In the genomic region with DNA sequence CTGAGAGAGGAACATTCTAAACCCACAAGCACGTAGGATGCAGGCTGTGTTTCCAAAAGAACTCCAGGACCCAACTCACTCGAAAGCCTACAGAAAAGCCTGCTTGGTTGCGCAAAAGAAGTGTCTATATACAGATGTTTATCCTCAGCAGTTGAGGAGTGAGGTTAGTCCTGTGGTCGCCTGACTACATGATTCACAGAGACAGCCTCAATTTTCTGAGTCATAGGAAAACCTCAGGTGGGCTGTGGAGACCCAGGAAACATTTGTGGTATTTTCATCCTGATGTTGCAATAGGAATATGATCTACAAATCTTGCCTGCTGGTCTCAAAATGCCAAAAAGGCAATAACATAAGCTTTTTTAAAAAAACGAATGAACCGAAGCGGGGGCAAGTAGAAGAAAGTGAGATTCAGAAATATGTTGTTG, we compare ENCODE assay signal across 8 cellular contexts.
A peak's percentile ranks its signal among the peaks of the same experiment; 100 is the strongest.
DNase-seq lines count a peak whose midpoint lies in the region; ATAC-seq and TF ChIP-seq lines count a peak whose summit lies in the region.

No MANE protein-coding gene starts in this region.

- ATAC-seq in GM18858 (IDR thresholded peaks at IDR 0.05; ENCODE audit: unreplicated experiment) (peak; percentile 57), HG03520 (IDR thresholded peaks at IDR 0.05; ENCODE audit: unreplicated experiment) (peak; percentile 34), Right ventricle myocardium superior (ENCODE audit: poor library complexity) (no peak)
- ATAC-seq in activated naive CD8-positive, alpha-beta T cell treated with anti-CD3 and anti-CD28 coated beads, Interleukin-2, amount 10 ng/mL, durations not matched to agents 7 days and 5 days (ENCODE audit: low read depth), result peak; percentile 77

- H3K9ac ChIP-seq in parathyroid adenoma, result no peak overlapping the region

- no peaks in the 10 kb centered on the region for H3K9me3 ChIP-seq in parathyroid adenoma (ENCODE audit: control insufficient read depth, low read length)

- H3K79me2 ChIP-seq in parathyroid adenoma, result no peaks in the 10 kb centered on the region

- no peak for DNase-seq in activated naive CD8-positive, alpha-beta T cell treated with anti-CD3 and anti-CD28 coated beads, Interleukin-2, amount 10 ng/mL, durations not matched to agents 7 days and 5 days
- no peak for DNase-seq in type B pancreatic cell (ENCODE audit: extremely low spot score, unreplicated experiment)
- DNase-seq in DMS 273 (lab: John Stamatoyannopoulos, UW; ENCODE audit: unreplicated experiment), result no peak
- no peak for DNase-seq in Right ventricle myocardium superior
- DNase-seq in DMS114 treated with DMSO at 0.1 percent for 48 hours (lab: John Stamatoyannopoulos, UW; ENCODE audit: unreplicated experiment), result no peak

- H3K4me3 Mint-ChIP-seq in activated naive CD8-positive, alpha-beta T cell treated with anti-CD3 and anti-CD28 coated beads, Interleukin-2, amount 10 ng/mL, durations not matched to agents 7 days and 5 days, result peak overlapping the region; percentile 73
- no peak overlapping the region for H3K4me3 Mint-ChIP-seq in type B pancreatic cell

- peaks cover 18% of the 10 kb centered on the region for H3K4me1 Mint-ChIP-seq in activated naive CD8-positive, alpha-beta T cell treated with anti-CD3 and anti-CD28 coated beads, Interleukin-2, amount 10 ng/mL, durations not matched to agents 7 days and 5 days
- peaks cover 23% of the 10 kb centered on the region for H3K4me1 Mint-ChIP-seq in type B pancreatic cell (ENCODE audit: unreplicated experiment)

- no peaks in the 10 kb centered on the region for H3K27me3 ChIP-seq in parathyroid adenoma (ENCODE audit: control insufficient read depth, insufficient read depth, low read length)

- no peaks in the 10 kb centered on the region for H3K36me3 ChIP-seq in parathyroid adenoma (ENCODE audit: control insufficient read depth, insufficient read depth, low read length)

- H3K27ac ChIP-seq in parathyroid adenoma, result no peak overlapping the region

- no peak for TF ChIP-seq CTCF in parathyroid adenoma (IDR thresholded peaks at IDR 0.05)
- no peak for TF ChIP-seq CTCF in type B pancreatic cell (conservative IDR thresholded peaks at IDR 0.05)

- H3K27ac Mint-ChIP-seq in activated naive CD8-positive, alpha-beta T cell treated with anti-CD3 and anti-CD28 coated beads, Interleukin-2, amount 10 ng/mL, durations not matched to agents 7 days and 5 days, result peak overlapping the region; percentile 31
- H3K27ac Mint-ChIP-seq in type B pancreatic cell, result no peak overlapping the region

- peak overlapping the region; percentile 11 for H2AFZ ChIP-seq in parathyroid adenoma

- H3K4me2 ChIP-seq in parathyroid adenoma (ENCODE audit: low read length), result no peak overlapping the region

- H3K36me3 Mint-ChIP-seq in activated naive CD8-positive, alpha-beta T cell treated with anti-CD3 and anti-CD28 coated beads, Interleukin-2, amount 10 ng/mL, durations not matched to agents 7 days and 5 days, result no peaks in the 10 kb centered on the region
- H3K36me3 Mint-ChIP-seq in type B pancreatic cell, result peaks cover 4% of the 10 kb centered on the region

- intact Hi-C loops in Right ventricle myocardium superior (cut with DNase I), result loop anchor here (5.0 kb wide), 1 partner anchor 786 kb away; no protein-coding TSS in a partner anchor

- H3K4me1 ChIP-seq in parathyroid adenoma, result no peaks in the 10 kb centered on the region

- peaks cover 75% of the 10 kb centered on the region for H3K27me3 Mint-ChIP-seq in activated naive CD8-positive, alpha-beta T cell treated with anti-CD3 and anti-CD28 coated beads, Interleukin-2, amount 10 ng/mL, durations not matched to agents 7 days and 5 days
- no peaks in the 10 kb centered on the region for H3K27me3 Mint-ChIP-seq in type B pancreatic cell

- no peak overlapping the region for H3K4me3 ChIP-seq in parathyroid adenoma (ENCODE audit: low read depth, low read length)

- POLR2A ChIA-PET in activated naive CD8-positive, alpha-beta T cell treated with anti-CD3 and anti-CD28 coated beads, Interleukin-2, amount 10 ng/mL, durations not matched to agents 7 days and 5 days (lab: Charles Lee), result no interaction called here

- peaks cover 2% of the 10 kb centered on the region for H3K9me3 Mint-ChIP-seq in activated naive CD8-positive, alpha-beta T cell treated with anti-CD3 and anti-CD28 coated beads, Interleukin-2, amount 10 ng/mL, durations not matched to agents 7 days and 5 days
- peaks cover 8% of the 10 kb centered on the region for H3K9me3 Mint-ChIP-seq in type B pancreatic cell
